Comparison of ENCODE assay signal across 1 cellular context in genomic region chr14:73770977-73771847, GRCh38.
TF ChIP-seq lines count a peak whose summit lies in the region.

No MANE protein-coding gene starts in this region.

TF ChIP-seq in GM23338, 12 proteins besides CTCF, POLR2A, EP300 and RAD21 (continued from another document):
- TF ChIP-seq ZNF462 (CRISPR knock-in tag; IDR thresholded peaks at IDR 0.05), result no peak
